1 cellular context compared by ENCODE assay signal in the genomic region with DNA sequence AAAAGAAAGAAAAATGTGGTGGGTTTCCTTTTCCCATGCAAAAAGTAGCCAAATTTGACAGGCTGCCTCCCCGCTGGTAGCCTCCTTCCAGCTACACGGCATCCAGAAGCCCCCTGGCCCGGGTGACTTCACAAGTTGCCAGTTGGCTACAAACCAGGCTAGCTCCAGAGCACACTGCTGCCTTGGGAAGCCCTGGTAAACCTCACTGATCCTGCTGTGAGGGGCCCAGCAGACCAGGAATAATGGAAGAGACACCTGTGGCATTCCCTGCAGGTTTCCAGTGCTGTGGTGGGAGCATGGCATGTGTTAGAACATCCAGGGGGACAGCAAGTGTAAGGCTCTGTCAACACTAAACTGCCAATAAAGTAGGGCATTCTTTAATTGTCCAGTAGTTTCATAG.
TF ChIP-seq lines count a peak whose summit lies in the region.

No MANE protein-coding gene starts in this region.

TF ChIP-seq in K562, 482 proteins besides CTCF, POLR2A, EP300 and RAD21 (continued from another document):
- TF ChIP-seq, protein P1, sequence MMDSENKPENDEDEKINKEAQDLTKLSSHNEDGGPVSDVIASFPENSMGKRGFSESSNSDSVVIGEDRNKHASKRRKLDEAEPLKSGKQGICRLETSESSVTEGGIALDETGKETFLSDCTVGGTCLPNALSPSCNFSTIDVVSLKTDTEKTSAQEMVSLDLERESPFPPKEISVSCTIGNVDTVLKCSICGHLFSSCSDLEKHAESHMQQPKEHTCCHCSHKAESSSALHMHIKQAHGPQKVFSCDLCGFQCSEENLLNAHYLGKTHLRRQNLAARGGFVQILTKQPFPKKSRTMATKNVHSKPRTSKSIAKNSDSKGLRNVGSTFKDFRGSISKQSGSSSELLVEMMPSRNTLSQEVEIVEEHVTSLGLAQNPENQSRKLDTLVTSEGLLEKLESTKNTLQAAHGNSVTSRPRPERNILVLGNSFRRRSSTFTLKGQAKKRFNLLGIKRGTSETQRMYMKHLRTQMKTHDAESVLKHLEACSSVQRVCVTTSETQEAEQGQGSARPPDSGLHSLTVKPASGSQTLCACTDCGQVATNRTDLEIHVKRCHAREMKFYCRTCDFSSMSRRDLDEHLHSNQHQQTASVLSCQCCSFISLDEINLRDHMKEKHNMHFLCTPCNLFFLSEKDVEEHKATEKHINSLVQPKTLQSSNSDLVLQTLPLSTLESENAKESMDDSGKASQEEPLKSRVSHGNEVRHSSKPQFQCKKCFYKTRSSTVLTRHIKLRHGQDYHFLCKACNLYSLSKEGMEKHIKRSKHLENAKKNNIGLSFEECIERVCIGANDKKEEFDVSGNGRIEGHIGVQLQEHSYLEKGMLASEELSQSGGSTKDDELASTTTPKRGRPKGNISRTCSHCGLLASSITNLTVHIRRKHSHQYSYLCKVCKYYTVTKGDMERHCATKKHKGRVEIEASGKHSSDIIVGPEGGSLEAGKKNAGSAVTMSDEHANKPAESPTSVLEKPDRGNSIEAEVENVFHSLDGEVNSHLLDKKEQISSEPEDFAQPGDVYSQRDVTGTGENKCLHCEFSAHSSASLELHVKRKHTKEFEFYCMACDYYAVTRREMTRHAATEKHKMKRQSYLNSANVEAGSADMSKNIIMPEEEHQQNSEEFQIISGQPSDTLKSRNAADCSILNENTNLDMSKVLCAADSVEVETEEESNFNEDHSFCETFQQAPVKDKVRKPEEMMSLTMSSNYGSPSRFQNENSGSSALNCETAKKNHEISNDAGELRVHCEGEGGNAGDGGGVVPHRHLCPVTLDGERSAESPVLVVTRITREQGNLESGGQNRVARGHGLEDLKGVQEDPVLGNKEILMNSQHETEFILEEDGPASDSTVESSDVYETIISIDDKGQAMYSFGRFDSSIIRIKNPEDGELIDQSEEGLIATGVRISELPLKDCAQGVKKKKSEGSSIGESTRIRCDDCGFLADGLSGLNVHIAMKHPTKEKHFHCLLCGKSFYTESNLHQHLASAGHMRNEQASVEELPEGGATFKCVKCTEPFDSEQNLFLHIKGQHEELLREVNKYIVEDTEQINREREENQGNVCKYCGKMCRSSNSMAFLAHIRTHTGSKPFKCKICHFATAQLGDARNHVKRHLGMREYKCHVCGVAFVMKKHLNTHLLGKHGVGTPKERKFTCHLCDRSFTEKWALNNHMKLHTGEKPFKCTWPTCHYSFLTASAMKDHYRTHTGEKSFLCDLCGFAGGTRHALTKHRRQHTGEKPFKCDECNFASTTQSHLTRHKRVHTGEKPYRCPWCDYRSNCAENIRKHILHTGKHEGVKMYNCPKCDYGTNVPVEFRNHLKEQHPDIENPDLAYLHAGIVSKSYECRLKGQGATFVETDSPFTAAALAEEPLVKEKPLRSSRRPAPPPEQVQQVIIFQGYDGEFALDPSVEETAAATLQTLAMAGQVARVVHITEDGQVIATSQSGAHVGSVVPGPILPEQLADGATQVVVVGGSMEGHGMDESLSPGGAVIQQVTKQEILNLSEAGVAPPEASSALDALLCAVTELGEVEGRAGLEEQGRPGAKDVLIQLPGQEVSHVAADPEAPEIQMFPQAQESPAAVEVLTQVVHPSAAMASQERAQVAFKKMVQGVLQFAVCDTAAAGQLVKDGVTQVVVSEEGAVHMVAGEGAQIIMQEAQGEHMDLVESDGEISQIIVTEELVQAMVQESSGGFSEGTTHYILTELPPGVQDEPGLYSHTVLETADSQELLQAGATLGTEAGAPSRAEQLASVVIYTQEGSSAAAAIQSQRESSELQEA (IDR thresholded peaks at IDR 0.05; ENCODE audit: low read depth) = no peak
